In the genomic region with DNA sequence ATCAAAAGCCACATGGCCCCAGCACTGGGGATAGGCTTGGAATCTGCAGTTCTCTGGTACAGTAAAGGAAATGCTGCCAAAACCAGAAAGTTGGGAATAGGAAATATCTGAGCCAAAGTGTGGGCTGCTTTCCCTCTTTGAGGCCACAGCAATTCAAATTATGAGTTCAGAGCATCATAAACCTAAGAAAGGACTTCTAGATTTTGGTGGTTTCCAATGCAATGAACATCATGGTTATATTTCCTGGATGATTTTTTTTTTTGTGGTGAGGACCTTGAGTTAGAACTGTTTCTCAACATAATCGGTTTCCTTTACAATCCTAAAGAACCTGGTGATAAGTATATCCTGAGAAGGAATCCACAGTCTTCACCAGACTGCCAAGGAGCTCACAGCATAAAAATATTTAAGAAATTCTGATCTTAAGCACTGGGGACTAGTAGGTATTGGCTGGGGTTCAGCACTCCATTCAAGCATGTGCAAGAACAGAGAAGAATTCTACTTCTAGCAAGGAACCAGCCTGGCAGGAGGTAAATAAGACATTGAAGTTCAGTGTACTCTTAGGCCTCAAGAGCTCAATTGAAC, we compare ENCODE assay signal across 17 cellular contexts. TPM values are rescaled to one million over a fixed set of nuclear protein-coding genes. Genes with fewer than 3 reads are reported as not detected.
DNase-seq lines count a peak whose midpoint lies in the region; ATAC-seq and TF ChIP-seq lines count a peak whose summit lies in the region.
"Had no signal": no experiment of that assay in that cellular context is flagged by ENCODE, and none has a peak within 500 bp of the region (broad histone marks: within the 10 kb centered on the region; RNA-seq: fewer than 3 reads in every experiment).

No MANE protein-coding gene starts in this region.

- H3K4me1 ChIP-seq in right atrium auricular region: no peaks in the 10 kb centered on the region
- H3K4me1 ChIP-seq in left lung: no peaks in the 10 kb centered on the region
- no peaks in the 10 kb centered on the region for H3K4me1 ChIP-seq in upper lobe of right lung
- H3K4me1 ChIP-seq: HAP-1 had no signal

- H3K27me3 ChIP-seq in right atrium auricular region (no peaks in the 10 kb centered on the region), left lung (no peaks in the 10 kb centered on the region), upper lobe of right lung (no peaks in the 10 kb centered on the region)

- H3K36me3 ChIP-seq in right atrium auricular region: no peaks in the 10 kb centered on the region
- no peaks in the 10 kb centered on the region for H3K36me3 ChIP-seq in left lung
- H3K36me3 ChIP-seq in upper lobe of right lung: no peaks in the 10 kb centered on the region
- H3K36me3 ChIP-seq: HAP-1 had no signal

- TF ChIP-seq CTCF in right atrium auricular region (IDR thresholded peaks at IDR 0.05) (no peak), left lung (IDR thresholded peaks at IDR 0.05) (no peak), upper lobe of right lung (IDR thresholded peaks at IDR 0.05) (no peak)

- H3K9me3 ChIP-seq in right atrium auricular region (no peaks in the 10 kb centered on the region), left lung (no peaks in the 10 kb centered on the region), upper lobe of right lung (no peaks in the 10 kb centered on the region)
- H3K9me3 ChIP-seq: HAP-1 had no signal

- H3K27ac ChIP-seq in right atrium auricular region (no peak overlapping the region), left lung (no peak overlapping the region), upper lobe of right lung (no peak overlapping the region)

- H3K4me3 ChIP-seq in right atrium auricular region (no peak overlapping the region), left lung (no peak overlapping the region), upper lobe of right lung (no peak overlapping the region)
- H3K4me3 ChIP-seq: HAP-1 had no signal

- peak; percentile 63 for ATAC-seq in left ventricle myocardium superior
- peak; percentile 96 for ATAC-seq in left lung
- peak; percentile 96 for ATAC-seq in upper lobe of right lung
- ATAC-seq in left colon: no peak

- intact Hi-C loops in left ventricle myocardium superior (cut with micrococcal nuclease) (no loop called here), left lung (cut with DNase I) (no loop called here), upper lobe of right lung (cut with DNase I) (no loop called here), left colon (cut with DNase I, micrococcal nuclease) (no loop called here)

- DNase-seq in left ventricle myocardium superior (no peak), right atrium auricular region (ENCODE audit: low spot score) (no peak), astrocyte of the hippocampus (ENCODE audit: low read depth, low spot score) (peak; percentile 67), left lung (peak in 1 of 2 donors; percentile 40), upper lobe of right lung (no peak), NOMO-1 treated with dmso at 0.1 percent for 144 hours (lab: John Stamatoyannopoulos, UW; ENCODE audit: unreplicated experiment) (no peak), left colon (no peak), T1000 (lab: John Stamatoyannopoulos, UW) (no peak)
- DNase-seq: CD8-positive, alpha-beta memory T cell; Karpas-422; MM.1S; NCI-H1105 treated with DMSO at 0.1 percent for 48 hours; NCI-H187 treated with DMSO at 0.1 percent for 48 hours; NCI-H2171 treated with DMSO at 0.1 percent for 48 hours; NCI-H82; SIG-M5 had no signal

RNA-seq across cellular contexts. Expression of a gene that starts 29.8 kb away (rescaled TPM):
- total RNA-seq in left ventricle myocardium superior (13.3 TPM), right atrium auricular region (10 to 100 TPM; 34.0 to 42.0 TPM), left lung (10 to 100 TPM; 25.9 to 30.2 TPM), upper lobe of right lung (29.8 TPM), left colon (1 to 10 TPM; 6.0 to 7.0 TPM)
- total RNA-seq: CD8-positive, alpha-beta memory T cell had no signal
